In the genomic region with DNA sequence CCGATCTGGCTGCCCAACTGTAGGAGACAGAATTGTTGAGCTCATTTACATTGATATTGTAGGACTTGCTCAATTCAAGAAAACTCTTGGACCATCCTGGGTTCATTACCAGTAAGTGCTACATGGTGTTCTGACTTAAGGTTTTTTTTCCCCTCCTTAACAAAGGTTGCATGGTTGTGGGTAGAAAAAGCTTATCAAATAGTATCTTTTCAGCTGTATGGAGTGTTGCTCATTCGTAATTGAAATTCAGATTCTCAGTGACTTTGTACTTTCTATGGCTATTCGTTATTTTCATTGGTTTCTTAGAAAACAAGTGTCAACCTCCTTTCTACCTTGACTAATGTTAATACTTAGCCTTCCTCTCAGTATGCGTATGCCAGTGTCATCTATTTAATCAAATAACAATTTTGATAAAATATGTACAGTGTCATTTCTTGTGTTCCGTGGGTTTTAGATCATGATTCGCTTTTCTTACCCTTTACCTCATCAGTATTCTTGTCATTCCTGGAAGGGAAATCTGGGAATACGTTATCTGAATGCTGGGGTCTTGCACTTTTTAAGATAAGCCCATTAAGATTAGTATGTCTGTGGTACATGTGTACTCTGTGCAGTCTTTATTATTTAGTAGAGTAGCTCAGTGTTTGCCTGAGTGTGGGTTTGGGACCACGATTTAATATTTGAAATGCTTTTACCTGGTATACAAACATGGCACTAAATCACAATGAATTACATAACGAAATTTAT, we compare ENCODE assay signal across 31 cellular contexts.
"Had no signal": no experiment of that assay in that cellular context is flagged by ENCODE, and none has a peak within 500 bp of the region (broad histone marks: within the 10 kb centered on the region; RNA-seq: fewer than 3 reads in every experiment).

No MANE protein-coding gene starts in this region.

- H3K27me3 Mint-ChIP-seq: activated CD4-positive, alpha-beta memory T cell treated with anti-CD3 and anti-CD28 coated beads, Interleukin-2, amount 10 ng/mL, durations not matched to agents 7 days and 5 days; activated CD4-positive, alpha-beta T cell treated with anti-CD3 and anti-CD28 coated beads, Interleukin-2, amount 10 ng/mL, durations not matched to agents 7 days and 5 days; activated T-cell treated with anti-CD3 and anti-CD28 coated beads, Interleukin-2, amount 50 U/mL, for 24 hours had no signal

- H3K4me3 Mint-ChIP-seq: activated CD4-positive, alpha-beta memory T cell treated with anti-CD3 and anti-CD28 coated beads, Interleukin-2, amount 10 ng/mL, durations not matched to agents 7 days and 5 days; activated CD4-positive, alpha-beta T cell treated with anti-CD3 and anti-CD28 coated beads, Interleukin-2, amount 10 ng/mL, durations not matched to agents 7 days and 5 days; activated T-cell treated with anti-CD3 and anti-CD28 coated beads, Interleukin-2, amount 50 U/mL, for 24 hours; activated T-cell treated with anti-CD3 and anti-CD28 coated beads, Interleukin-2, amount 50 U/mL, for 72 hours had no signal

- H3K27ac ChIP-seq: adrenal gland, body of pancreas, epithelial cell of prostate had no signal

- FAIRE-seq: colon, endometrium, endothelial cell of umbilical vein, frontal cortex had no signal

- H3K27ac Mint-ChIP-seq: activated CD4-positive, alpha-beta memory T cell treated with anti-CD3 and anti-CD28 coated beads, Interleukin-2, amount 10 ng/mL, durations not matched to agents 7 days and 5 days; activated CD4-positive, alpha-beta T cell treated with anti-CD3 and anti-CD28 coated beads, Interleukin-2, amount 10 ng/mL, durations not matched to agents 7 days and 5 days; activated naive CD4-positive, alpha-beta T cell treated with anti-CD3 and anti-CD28 coated beads, Interleukin-2, amount 50 U/mL, for 72 hours; activated T-cell treated with anti-CD3 and anti-CD28 coated beads, Interleukin-2, amount 50 U/mL, for 24 hours; activated T-cell treated with anti-CD3 and anti-CD28 coated beads, Interleukin-2, amount 50 U/mL, for 72 hours had no signal

- DNase-seq: activated CD4-positive, alpha-beta memory T cell treated with anti-CD3 and anti-CD28 coated beads, Interleukin-2, amount 10 ng/mL, durations not matched to agents 7 days and 5 days; activated CD4-positive, alpha-beta T cell treated with anti-CD3 and anti-CD28 coated beads for 1 hour; activated CD4-positive, alpha-beta T cell treated with anti-CD3 and anti-CD28 coated beads for 4 hours; activated CD4-positive, alpha-beta T cell treated with anti-CD3 and anti-CD28 coated beads, Interleukin-2, amount 10 ng/mL, durations not matched to agents 7 days and 5 days; activated CD4-positive, alpha-beta T cell treated with anti-CD3 and anti-CD28 coated beads, Interleukin-2, amount 50 U/mL, for 4 hours; activated CD8-positive, alpha-beta memory T cell treated with anti-CD3 and anti-CD28 coated beads, Interleukin-2, amount 50 U/mL, for 48 hours; activated effector memory CD4-positive, alpha-beta T cell treated with Interleukin-2 at 50 U/mL for 16 hours; activated gamma-delta T cell treated with Interleukin-2 at 50 U/mL for 16 hours; activated naive CD4-positive, alpha-beta T cell treated with Interleukin-2 at 50 U/mL for 16 hours; activated T-cell treated with anti-CD3 and anti-CD28 coated beads for 4 hours; activated T-cell treated with anti-CD3 and anti-CD28 coated beads, Interleukin-2, amount 50 U/mL, for 24 hours; activated T-cell treated with anti-CD3 and anti-CD28 coated beads, Interleukin-2, amount 50 U/mL, for 72 hours; adrenal gland; amygdala; aorta; body of pancreas; caudate nucleus; cortex of kidney; dermis blood vessel endothelial cell; effector CD8-positive, alpha-beta T cell; foreskin fibroblast; head of caudate nucleus; T-helper 1 cell; T-helper 2 cell had no signal

- H3K4me1 Mint-ChIP-seq: activated CD4-positive, alpha-beta memory T cell treated with anti-CD3 and anti-CD28 coated beads, Interleukin-2, amount 10 ng/mL, durations not matched to agents 7 days and 5 days had no signal

- H3K27me3 ChIP-seq: adrenal gland, body of pancreas had no signal

- H3K9me3 Mint-ChIP-seq: activated CD4-positive, alpha-beta memory T cell treated with anti-CD3 and anti-CD28 coated beads, Interleukin-2, amount 10 ng/mL, durations not matched to agents 7 days and 5 days; activated CD4-positive, alpha-beta T cell treated with anti-CD3 and anti-CD28 coated beads, Interleukin-2, amount 10 ng/mL, durations not matched to agents 7 days and 5 days; activated naive CD4-positive, alpha-beta T cell treated with anti-CD3 and anti-CD28 coated beads, Interleukin-2, amount 50 U/mL, for 72 hours; activated T-cell treated with anti-CD3 and anti-CD28 coated beads, Interleukin-2, amount 50 U/mL, for 24 hours; activated T-cell treated with anti-CD3 and anti-CD28 coated beads, Interleukin-2, amount 50 U/mL, for 72 hours had no signal

- H3K4me3 ChIP-seq: adrenal gland, body of pancreas had no signal

- ATAC-seq: activated naive CD4-positive, alpha-beta T cell treated with anti-CD3 and anti-CD28 coated beads, Interleukin-2, amount 50 U/mL, for 72 hours; body of pancreas; esophagus mucosa had no signal
